2 cellular contexts compared by ENCODE assay signal in the genomic region with DNA sequence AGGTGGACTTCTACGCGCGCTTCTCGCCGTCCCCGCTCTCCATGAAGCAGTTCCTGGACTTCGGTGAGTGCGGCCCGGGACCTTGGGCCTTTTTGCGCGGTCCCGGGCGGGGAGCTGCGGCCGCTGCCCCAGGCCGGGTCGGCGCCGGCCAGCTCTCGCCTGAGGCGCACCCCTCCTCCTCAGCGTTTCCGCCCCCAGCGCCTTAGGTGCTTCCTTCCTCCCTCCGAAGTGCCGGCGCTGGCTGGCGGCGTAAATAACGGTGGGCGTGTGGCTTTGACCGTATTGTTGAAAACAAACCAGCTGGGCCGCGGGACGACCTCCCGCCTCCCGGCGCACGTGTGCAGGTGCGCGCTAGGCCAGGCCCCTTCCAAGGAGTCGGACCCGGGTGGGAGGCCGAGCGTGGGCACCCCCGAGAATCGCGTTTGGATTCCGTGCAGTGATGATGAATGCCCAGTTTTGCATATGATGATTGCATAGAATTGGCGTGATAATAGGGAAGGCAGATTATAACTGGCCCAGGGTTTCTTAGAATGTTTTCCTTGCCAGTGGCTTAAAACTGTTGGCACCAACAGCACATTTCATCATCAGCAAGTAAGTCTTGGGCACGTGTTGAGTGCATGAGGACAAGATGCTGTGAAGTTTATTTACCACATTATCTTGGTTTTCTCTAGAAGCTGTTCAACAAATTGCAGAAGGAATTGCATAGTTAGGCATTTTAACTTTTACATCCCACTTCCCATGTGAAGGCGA.
TF ChIP-seq lines count a peak whose summit lies in the region.

No MANE protein-coding gene starts in this region.

TF ChIP-seq in HEK293, 187 proteins besides CTCF, POLR2A, EP300 and RAD21 (continued from another document and continues in another):
- TF ChIP-seq ZNF2 (tag by site-specific recombination; IDR thresholded peaks at IDR 0.05), result 0 out of 2 replicates have a peak, but pooled peaks have one; percentile 20
- no peak for TF ChIP-seq ZNF549 (tag by site-specific recombination; IDR thresholded peaks at IDR 0.05)
- no peak for TF ChIP-seq YY1 (tag by site-specific recombination; IDR thresholded peaks at IDR 0.05)
- TF ChIP-seq ZBTB17 (tag by site-specific recombination; IDR thresholded peaks at IDR 0.05), result 0 out of 2 replicates have a peak, but pooled peaks have one; percentile 9
- TF ChIP-seq ZNF777 (tag by site-specific recombination; IDR thresholded peaks at IDR 0.05; ENCODE audit: borderline replicate concordance), result no peak
- peak; percentile 76 for TF ChIP-seq GLIS2 (tag by site-specific recombination; IDR thresholded peaks at IDR 0.05)
- no peak for TF ChIP-seq ZFP3 (tag by site-specific recombination; IDR thresholded peaks at IDR 0.05; ENCODE audit: low read depth)
- TF ChIP-seq RBAK (tag by site-specific recombination; IDR thresholded peaks at IDR 0.05), result no peak
- no peak for TF ChIP-seq REST (tag by site-specific recombination; IDR thresholded peaks at IDR 0.05)
- TF ChIP-seq ZFP41 (tag by site-specific recombination; IDR thresholded peaks at IDR 0.05; ENCODE audit: borderline replicate concordance), result no peak
- no peak for TF ChIP-seq ZNF707 (tag by site-specific recombination; IDR thresholded peaks at IDR 0.05)
- no peak for TF ChIP-seq ZNF366 (tag by site-specific recombination; conservative IDR thresholded peaks at IDR 0.05)
- TF ChIP-seq SETDB1 (IDR thresholded peaks at IDR 0.05; ENCODE audit: insufficient read length, low read length), result no peak
- TF ChIP-seq, protein P1, sequence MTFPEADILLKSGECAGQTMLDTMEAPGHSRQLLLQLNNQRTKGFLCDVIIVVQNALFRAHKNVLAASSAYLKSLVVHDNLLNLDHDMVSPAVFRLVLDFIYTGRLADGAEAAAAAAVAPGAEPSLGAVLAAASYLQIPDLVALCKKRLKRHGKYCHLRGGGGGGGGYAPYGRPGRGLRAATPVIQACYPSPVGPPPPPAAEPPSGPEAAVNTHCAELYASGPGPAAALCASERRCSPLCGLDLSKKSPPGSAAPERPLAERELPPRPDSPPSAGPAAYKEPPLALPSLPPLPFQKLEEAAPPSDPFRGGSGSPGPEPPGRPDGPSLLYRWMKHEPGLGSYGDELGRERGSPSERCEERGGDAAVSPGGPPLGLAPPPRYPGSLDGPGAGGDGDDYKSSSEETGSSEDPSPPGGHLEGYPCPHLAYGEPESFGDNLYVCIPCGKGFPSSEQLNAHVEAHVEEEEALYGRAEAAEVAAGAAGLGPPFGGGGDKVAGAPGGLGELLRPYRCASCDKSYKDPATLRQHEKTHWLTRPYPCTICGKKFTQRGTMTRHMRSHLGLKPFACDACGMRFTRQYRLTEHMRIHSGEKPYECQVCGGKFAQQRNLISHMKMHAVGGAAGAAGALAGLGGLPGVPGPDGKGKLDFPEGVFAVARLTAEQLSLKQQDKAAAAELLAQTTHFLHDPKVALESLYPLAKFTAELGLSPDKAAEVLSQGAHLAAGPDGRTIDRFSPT (tag by site-specific recombination; IDR thresholded peaks at IDR 0.05), result no peak
- no peak for TF ChIP-seq ZNF473 (tag by site-specific recombination; IDR thresholded peaks at IDR 0.05)
- no peak for TF ChIP-seq BCL11B (tag by site-specific recombination; IDR thresholded peaks at IDR 0.05; ENCODE audit: low read depth)
- TF ChIP-seq ZBTB11 (tag by site-specific recombination; conservative IDR thresholded peaks at IDR 0.05; ENCODE audit: low read depth), result 0 out of 2 replicates have a peak, but pooled peaks have one; percentile 6

TF ChIP-seq in K562, 482 proteins besides CTCF, POLR2A, EP300 and RAD21 (continued from another document and continues in another):
- TF ChIP-seq, protein P2, sequence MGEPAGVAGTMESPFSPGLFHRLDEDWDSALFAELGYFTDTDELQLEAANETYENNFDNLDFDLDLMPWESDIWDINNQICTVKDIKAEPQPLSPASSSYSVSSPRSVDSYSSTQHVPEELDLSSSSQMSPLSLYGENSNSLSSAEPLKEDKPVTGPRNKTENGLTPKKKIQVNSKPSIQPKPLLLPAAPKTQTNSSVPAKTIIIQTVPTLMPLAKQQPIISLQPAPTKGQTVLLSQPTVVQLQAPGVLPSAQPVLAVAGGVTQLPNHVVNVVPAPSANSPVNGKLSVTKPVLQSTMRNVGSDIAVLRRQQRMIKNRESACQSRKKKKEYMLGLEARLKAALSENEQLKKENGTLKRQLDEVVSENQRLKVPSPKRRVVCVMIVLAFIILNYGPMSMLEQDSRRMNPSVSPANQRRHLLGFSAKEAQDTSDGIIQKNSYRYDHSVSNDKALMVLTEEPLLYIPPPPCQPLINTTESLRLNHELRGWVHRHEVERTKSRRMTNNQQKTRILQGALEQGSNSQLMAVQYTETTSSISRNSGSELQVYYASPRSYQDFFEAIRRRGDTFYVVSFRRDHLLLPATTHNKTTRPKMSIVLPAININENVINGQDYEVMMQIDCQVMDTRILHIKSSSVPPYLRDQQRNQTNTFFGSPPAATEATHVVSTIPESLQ (CRISPR knock-in tag; IDR thresholded peaks at IDR 0.05), result no peak
- TF ChIP-seq NFATC3 (IDR thresholded peaks at IDR 0.05) (no peak), NCOA2 (IDR thresholded peaks at IDR 0.05; ENCODE audit: partially characterized antibody in 2 of 2) (no peak), ZBTB11 (CRISPR knock-in tag; IDR thresholded peaks at IDR 0.05) (peak in 2 of 3 experiments; percentile 41 to 79; a peak in 3 of 6 replicates), ELF2 (CRISPR knock-in tag; IDR thresholded peaks at IDR 0.05) (no peak), HNRNPH1 (optimal IDR thresholded peaks at IDR 0.05; ENCODE audit: low read depth, low read length) (no peak), PTTG1 (tag; IDR thresholded peaks at IDR 0.05; ENCODE audit: low read depth) (no peak), ARID3A (IDR thresholded peaks at IDR 0.05; ENCODE audit: borderline replicate concordance, low read depth, low read length) (no peak), SMAD2 (IDR thresholded peaks at IDR 0.05; ENCODE audit: low read depth, low read length) (no peak), TFAP4 (CRISPR knock-in tag; IDR thresholded peaks at IDR 0.05; ENCODE audit: borderline replicate concordance) (peak; percentile 93), HNRNPK (IDR thresholded peaks at IDR 0.05; ENCODE audit: low read depth, low read length, poor library complexity, severe bottlenecking) (no peak), THRB (CRISPR knock-in tag; conservative IDR thresholded peaks at IDR 0.05) (no peak), ZNF449 (CRISPR knock-in tag; IDR thresholded peaks at IDR 0.05) (no peak), PRPF4 (IDR thresholded peaks at IDR 0.05; ENCODE audit: insufficient read depth, low read depth, low read length, poor library complexity, severe bottlenecking) (no peak), MITF (IDR thresholded peaks at IDR 0.05) (no peak; the same call in 1 of the 2 replicates), HMBOX1 (IDR thresholded peaks at IDR 0.05) (no peak), SMAD3 (CRISPR knock-in tag; conservative IDR thresholded peaks at IDR 0.05) (no peak), SMARCE1 (IDR thresholded peaks at IDR 0.05) (no peak), SMAD1 (IDR thresholded peaks at IDR 0.05; ENCODE audit: low read depth, low read length, partially characterized antibody) (no peak), GABPA (tag; conservative IDR thresholded peaks at IDR 0.05; ENCODE audit: low read depth) (peak; percentile 65), POLR2B (IDR thresholded peaks at IDR 0.05; ENCODE audit: low read depth, partially characterized antibody) (no peak), ZNF354B (CRISPR knock-in tag; IDR thresholded peaks at IDR 0.05) (no peak), HMGN3 (IDR thresholded peaks at IDR 0.05; ENCODE audit: borderline replicate concordance, extremely low read depth, insufficient read length, low read depth, low read length) (peak; percentile 45), ELF1 (tag; IDR thresholded peaks at IDR 0.05) (no peak; the same call in 1 of the 2 replicates), TAL1 (IDR thresholded peaks at IDR 0.05) (no peak)
- TF ChIP-seq, protein P3, sequence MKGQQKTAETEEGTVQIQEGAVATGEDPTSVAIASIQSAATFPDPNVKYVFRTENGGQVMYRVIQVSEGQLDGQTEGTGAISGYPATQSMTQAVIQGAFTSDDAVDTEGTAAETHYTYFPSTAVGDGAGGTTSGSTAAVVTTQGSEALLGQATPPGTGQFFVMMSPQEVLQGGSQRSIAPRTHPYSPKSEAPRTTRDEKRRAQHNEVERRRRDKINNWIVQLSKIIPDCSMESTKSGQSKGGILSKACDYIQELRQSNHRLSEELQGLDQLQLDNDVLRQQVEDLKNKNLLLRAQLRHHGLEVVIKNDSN (CRISPR knock-in tag; IDR thresholded peaks at IDR 0.05), result peak; percentile 63; the same call in 1 of the 2 replicates
